ENCODE assay signal across 22 cellular contexts in genomic region chr1:43634729-43635128, GRCh38. TPM values are rescaled to one million over a fixed set of nuclear protein-coding genes. Genes with fewer than 3 reads are reported as not detected.
DNase-seq lines count a peak whose midpoint lies in the region; ATAC-seq and TF ChIP-seq lines count a peak whose summit lies in the region.
"Had no signal": no experiment of that assay in that cellular context is flagged by ENCODE, and none has a peak within 500 bp of the region (broad histone marks: within the 10 kb centered on the region; RNA-seq: fewer than 3 reads in every experiment).

No MANE protein-coding gene starts in this region.

- intact Hi-C loops in mucosa of descending colon (cut with DNase I, micrococcal nuclease) (no loop called here), heart right ventricle (cut with DNase I) (no loop called here)
- intact Hi-C loops in CD4-positive, alpha-beta memory T cell (cut with micrococcal nuclease), result no loop called here

- no peak overlapping the region for H3K4me3 Mint-ChIP-seq in CD4-positive, alpha-beta memory T cell
- H3K4me3 Mint-ChIP-seq: activated naive CD4-positive, alpha-beta T cell treated with anti-CD3 and anti-CD28 coated beads, Interleukin-2, amount 10 ng/mL, durations not matched to agents 7 days and 5 days; naive thymus-derived CD8-positive, alpha-beta T cell; T-cell had no signal

- H3K9me3 ChIP-seq in mucosa of descending colon (no peaks in the 10 kb centered on the region), heart right ventricle (no peaks in the 10 kb centered on the region)
- no peaks in the 10 kb centered on the region for H3K9me3 ChIP-seq in CD4-positive, alpha-beta memory T cell (ENCODE audit: control insufficient read depth in 1 of 2, low read length in 2 of 2)
- H3K9me3 ChIP-seq: pancreas, transverse colon had no signal

- no peaks in the 10 kb centered on the region for H3K36me3 Mint-ChIP-seq in CD4-positive, alpha-beta memory T cell
- H3K36me3 Mint-ChIP-seq: activated naive CD4-positive, alpha-beta T cell treated with anti-CD3 and anti-CD28 coated beads, Interleukin-2, amount 10 ng/mL, durations not matched to agents 7 days and 5 days; naive thymus-derived CD8-positive, alpha-beta T cell; T-cell had no signal

- no peak for TF ChIP-seq CTCF in AG10803 (conservative IDR thresholded peaks at IDR 0.05; ENCODE audit: low read length)
- no peak for TF ChIP-seq CTCF in mucosa of descending colon (IDR thresholded peaks at IDR 0.05)
- TF ChIP-seq CTCF in heart right ventricle (IDR thresholded peaks at IDR 0.05), result no peak

- TF ChIP-seq EP300 in Ishikawa (IDR thresholded peaks at IDR 0.05; ENCODE audit: borderline replicate concordance), result no peak

- no peak for TF ChIP-seq RAD21 in Ishikawa (IDR thresholded peaks at IDR 0.05; ENCODE audit: low read depth)

- H3K36me3 ChIP-seq in mucosa of descending colon (ENCODE audit: low read depth), result no peaks in the 10 kb centered on the region
- H3K36me3 ChIP-seq in heart right ventricle, result no peaks in the 10 kb centered on the region
- H3K36me3 ChIP-seq in CD4-positive, alpha-beta memory T cell (ENCODE audit: insufficient read depth, low read length), result no peaks in the 10 kb centered on the region
- H3K36me3 ChIP-seq: pancreas, transverse colon had no signal

- 55 to 63% methylated on average over 6 of the region's 6 CpGs for WGBS in heart right ventricle, 2 donors

- H3K27ac Mint-ChIP-seq in CD4-positive, alpha-beta memory T cell, result no peak overlapping the region
- H3K27ac Mint-ChIP-seq: activated naive CD4-positive, alpha-beta T cell treated with anti-CD3 and anti-CD28 coated beads, Interleukin-2, amount 10 ng/mL, durations not matched to agents 7 days and 5 days; T-cell had no signal

- H3K27ac ChIP-seq in epithelial cell of prostate (peak overlapping the region; percentile 38), heart right ventricle (no peak overlapping the region)
- no peak overlapping the region for H3K27ac ChIP-seq in CD4-positive, alpha-beta memory T cell (ENCODE audit: low read depth, low read length)
- H3K27ac ChIP-seq: pancreas, transverse colon had no signal

- no peaks in the 10 kb centered on the region for H3K27me3 ChIP-seq in heart right ventricle
- H3K27me3 ChIP-seq in CD4-positive, alpha-beta memory T cell (ENCODE audit: insufficient read depth, low read length), result no peaks in the 10 kb centered on the region
- H3K27me3 ChIP-seq: pancreas, transverse colon had no signal

- no peaks in the 10 kb centered on the region for H3K4me1 ChIP-seq in mucosa of descending colon (ENCODE audit: low read depth)
- H3K4me1 ChIP-seq in heart right ventricle, result no peaks in the 10 kb centered on the region
- H3K4me1 ChIP-seq in CD4-positive, alpha-beta memory T cell (ENCODE audit: insufficient read depth, low read length), result no peaks in the 10 kb centered on the region
- H3K4me1 ChIP-seq: pancreas, transverse colon had no signal

- H3K27me3 Mint-ChIP-seq in CD4-positive, alpha-beta memory T cell, result peaks cover 2 to 3% of the 10 kb centered on the region in 2 donors

- H3K4me1 Mint-ChIP-seq in CD4-positive, alpha-beta memory T cell, result no peaks in the 10 kb centered on the region
- H3K4me1 Mint-ChIP-seq: activated naive CD4-positive, alpha-beta T cell treated with anti-CD3 and anti-CD28 coated beads, Interleukin-2, amount 10 ng/mL, durations not matched to agents 7 days and 5 days; T-cell had no signal

- DNase-seq in AG10803 (ENCODE audit: low read depth) (peak; percentile 20), epithelial cell of prostate (ENCODE audit: low read depth, low spot score) (no peak), mucosa of descending colon (peak in 1 of 3 donors; percentile 4), heart right ventricle (no peak), SW 1271 (lab: John Stamatoyannopoulos, UW) (no peak)
- DNase-seq in CD4-positive, alpha-beta memory T cell, result no peak
- DNase-seq: activated naive CD4-positive, alpha-beta T cell treated with anti-CD3 and anti-CD28 coated beads, Interleukin-2, amount 10 ng/mL, durations not matched to agents 7 days and 5 days; activated T-cell treated with anti-CD3 and anti-CD28 coated beads, Interleukin-2, amount 50 U/mL, for 48 hours; aorta; mammary epithelial cell; naive thymus-derived CD8-positive, alpha-beta T cell; NCI-H146; NCI-H2171; NCI-H524 treated with DMSO at 0.1 percent for 48 hours; pancreas; right cardiac atrium; Right ventricle myocardium superior; stimulated activated CD8-positive, alpha-beta memory T cell treated with anti-CD3 and anti-CD28 coated beads, Interleukin-4, amount 100 ng/mL, for 48 hours; T-cell; transverse colon had no signal

- no peaks in the 10 kb centered on the region for H3K9me3 Mint-ChIP-seq in CD4-positive, alpha-beta memory T cell
- H3K9me3 Mint-ChIP-seq: activated naive CD4-positive, alpha-beta T cell treated with anti-CD3 and anti-CD28 coated beads, Interleukin-2, amount 10 ng/mL, durations not matched to agents 7 days and 5 days; naive thymus-derived CD8-positive, alpha-beta T cell; T-cell had no signal

- CTCF ChIA-PET in CD4-positive, alpha-beta memory T cell (lab: Charles Lee; ENCODE audit: partially characterized antibody), result no interaction called here

- no peak overlapping the region for H3K4me3 ChIP-seq in AG10803 (ENCODE audit: low read length)
- H3K4me3 ChIP-seq in mucosa of descending colon, result no peak overlapping the region
- H3K4me3 ChIP-seq in heart right ventricle, result no peak overlapping the region
- no peak overlapping the region for H3K4me3 ChIP-seq in CD4-positive, alpha-beta memory T cell (ENCODE audit: low read length in 2 of 2)
- H3K4me3 ChIP-seq: pancreas, transverse colon had no signal

- POLR2A ChIA-PET in CD4-positive, alpha-beta memory T cell (lab: Charles Lee; ENCODE audit: partially characterized antibody), result interaction anchor here (1.8 kb wide), 1 partner anchor 16 kb away, joined by 6 read pairs; the partner anchor contains the start of gene KDM4A

- ATAC-seq in mucosa of descending colon, result peak; percentile 25
- ATAC-seq in heart right ventricle, result no peak
- ATAC-seq in GM21423 (IDR thresholded peaks at IDR 0.05; ENCODE audit: unreplicated experiment), result no peak
- ATAC-seq: naive thymus-derived CD8-positive, alpha-beta T cell; pancreas; right cardiac atrium; T-cell had no signal

TF ChIP-seq in Ishikawa, 13 proteins besides CTCF, POLR2A, EP300 and RAD21:
- TF ChIP-seq TEAD4 (IDR thresholded peaks at IDR 0.05) (0 out of 2 replicates have a peak, but pooled peaks have one; percentile 28), CREB1 (IDR thresholded peaks at IDR 0.05; ENCODE audit: low read depth) (no peak)

RNA-seq across cellular contexts. Expression of gene KDM4A, which starts 15.2 kb away (rescaled TPM):
- 10 to 100 TPM; 48.0 to 70.8 (median 54.9) TPM for total RNA-seq in mucosa of descending colon
- 10 to 100 TPM; 11.3 to 26.7 (median 19.6) TPM for total RNA-seq in heart right ventricle
- polyA plus RNA-seq in heart right ventricle, result 1 to 10 TPM; 5.9 to 6.1 TPM
- 10 to 100 TPM; 42.5 to 45.0 TPM for total RNA-seq in CD4-positive, alpha-beta memory T cell
- polyA plus RNA-seq in CD4-positive, alpha-beta memory T cell, result 10 to 100 TPM in 1 of 2 donors, 1 to 10 TPM in 1; 3.7 to 10.6 TPM
